ENCODE assay signal across 8 cellular contexts in genomic region chr5:39520232-39520572, GRCh38.
DNase-seq lines count a peak whose midpoint lies in the region; ATAC-seq and TF ChIP-seq lines count a peak whose summit lies in the region.

No MANE protein-coding gene starts in this region.

- no peak for TF ChIP-seq POLR2A in uterus (IDR thresholded peaks at IDR 0.05)

- peak overlapping the region; percentile 30 to 57 for H3K27ac ChIP-seq in coronary artery
- peak overlapping the region; percentile 37 for H3K27ac ChIP-seq in mesodermal cell (ENCODE audit: low read depth, low read length, severe bottlenecking)
- H3K27ac ChIP-seq in uterus, result peak overlapping the region; percentile 19 to 58

- no peaks in the 10 kb centered on the region for H3K27me3 ChIP-seq in uterus

- peak; percentile 47 for DNase-seq in NCI-H748 (lab: John Stamatoyannopoulos, UW; ENCODE audit: unreplicated experiment)
- DNase-seq in NCI-H748 treated with DMSO at 0.1 percent for 48 hours (lab: John Stamatoyannopoulos, UW), result no peak
- DNase-seq in coronary artery (ENCODE audit: low spot score), result no peak
- DNase-seq in uterus, result no peak
- DNase-seq in islet precursor cell, result no peak
- DNase-seq in activated naive CD4-positive, alpha-beta T cell treated with Interleukin-2 at 50 U/mL for 16 hours, result no peak

- H3K4me1 ChIP-seq in mesodermal cell (ENCODE audit: control insufficient read depth, insufficient read depth, low read length, poor library complexity, severe bottlenecking), result peaks cover 21% of the 10 kb centered on the region
- no peaks in the 10 kb centered on the region for H3K4me1 ChIP-seq in uterus

- peak overlapping the region; percentile 11 for H3K4me3 ChIP-seq in coronary artery
- H3K4me3 ChIP-seq in mesodermal cell (ENCODE audit: extremely low read depth, insufficient read depth, low read length, poor library complexity, severe bottlenecking), result no peak overlapping the region
- no peak overlapping the region for H3K4me3 ChIP-seq in uterus

- intact Hi-C loops in uterus (cut with DNase I; ENCODE audit: low total_unique reads), result no loop called here

- no peak for TF ChIP-seq CTCF in coronary artery (IDR thresholded peaks at IDR 0.05)
- no peak for TF ChIP-seq CTCF in uterus (IDR thresholded peaks at IDR 0.05)

- H3K36me3 ChIP-seq in mesodermal cell (ENCODE audit: control insufficient read depth, insufficient read depth, low read length), result no peaks in the 10 kb centered on the region
- H3K36me3 ChIP-seq in uterus, result no peaks in the 10 kb centered on the region

- ATAC-seq in HG03025 (IDR thresholded peaks at IDR 0.05; ENCODE audit: low FRiP score, unreplicated experiment), result no peak

- H3K9me3 ChIP-seq in mesodermal cell (ENCODE audit: control insufficient read depth, low read length), result peaks cover 6% of the 10 kb centered on the region
- no peaks in the 10 kb centered on the region for H3K9me3 ChIP-seq in uterus

- WGBS in mesodermal cell (ENCODE audit: insufficient coverage in 2 of 2), 2 experiments, result no CpG with 5 or more reads among the region's 3 CpGs
